Comparison of ENCODE assay signal across 1 cellular context in the genomic region with DNA sequence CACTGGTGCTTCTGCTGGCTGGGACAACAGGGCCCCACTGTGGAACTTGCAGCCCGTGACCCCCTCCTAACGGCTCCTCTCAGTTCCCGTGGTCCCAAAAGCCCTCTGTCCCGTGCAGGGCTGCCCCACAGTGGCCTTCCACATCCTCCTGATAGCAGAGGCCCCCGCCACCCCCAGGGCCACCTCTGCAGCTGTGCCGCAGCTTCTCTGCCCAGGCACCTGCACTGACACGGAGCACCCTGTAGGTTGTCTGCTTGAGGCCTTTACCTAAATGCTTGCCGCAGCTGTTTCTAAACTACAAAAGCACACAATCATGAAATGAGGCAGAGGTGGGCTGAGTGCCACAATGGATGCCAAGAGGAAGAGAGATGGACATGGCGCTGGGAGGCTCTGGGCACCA.
A peak's percentile ranks its signal among the peaks of the same experiment; 100 is the strongest.
TF ChIP-seq lines count a peak whose summit lies in the region.

No MANE protein-coding gene starts in this region.

TF ChIP-seq in HepG2, 621 proteins besides CTCF, POLR2A, EP300 and RAD21:
- peak; percentile 83 for TF ChIP-seq AGO2 (optimal IDR thresholded peaks at IDR 0.05; ENCODE audit: low read depth, low read length)
- TF ChIP-seq ZNF264 (CRISPR knock-in tag; IDR thresholded peaks at IDR 0.05) = no peak
- TF ChIP-seq ZFP36L1 (CRISPR knock-in tag; IDR thresholded peaks at IDR 0.05) = no peak
- TF ChIP-seq, protein P1, sequence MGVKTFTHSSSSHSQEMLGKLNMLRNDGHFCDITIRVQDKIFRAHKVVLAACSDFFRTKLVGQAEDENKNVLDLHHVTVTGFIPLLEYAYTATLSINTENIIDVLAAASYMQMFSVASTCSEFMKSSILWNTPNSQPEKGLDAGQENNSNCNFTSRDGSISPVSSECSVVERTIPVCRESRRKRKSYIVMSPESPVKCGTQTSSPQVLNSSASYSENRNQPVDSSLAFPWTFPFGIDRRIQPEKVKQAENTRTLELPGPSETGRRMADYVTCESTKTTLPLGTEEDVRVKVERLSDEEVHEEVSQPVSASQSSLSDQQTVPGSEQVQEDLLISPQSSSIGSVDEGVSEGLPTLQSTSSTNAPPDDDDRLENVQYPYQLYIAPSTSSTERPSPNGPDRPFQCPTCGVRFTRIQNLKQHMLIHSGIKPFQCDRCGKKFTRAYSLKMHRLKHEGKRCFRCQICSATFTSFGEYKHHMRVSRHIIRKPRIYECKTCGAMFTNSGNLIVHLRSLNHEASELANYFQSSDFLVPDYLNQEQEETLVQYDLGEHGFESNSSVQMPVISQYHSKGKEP (CRISPR knock-in tag; IDR thresholded peaks at IDR 0.05) = no peak
- TF ChIP-seq, protein P2, sequence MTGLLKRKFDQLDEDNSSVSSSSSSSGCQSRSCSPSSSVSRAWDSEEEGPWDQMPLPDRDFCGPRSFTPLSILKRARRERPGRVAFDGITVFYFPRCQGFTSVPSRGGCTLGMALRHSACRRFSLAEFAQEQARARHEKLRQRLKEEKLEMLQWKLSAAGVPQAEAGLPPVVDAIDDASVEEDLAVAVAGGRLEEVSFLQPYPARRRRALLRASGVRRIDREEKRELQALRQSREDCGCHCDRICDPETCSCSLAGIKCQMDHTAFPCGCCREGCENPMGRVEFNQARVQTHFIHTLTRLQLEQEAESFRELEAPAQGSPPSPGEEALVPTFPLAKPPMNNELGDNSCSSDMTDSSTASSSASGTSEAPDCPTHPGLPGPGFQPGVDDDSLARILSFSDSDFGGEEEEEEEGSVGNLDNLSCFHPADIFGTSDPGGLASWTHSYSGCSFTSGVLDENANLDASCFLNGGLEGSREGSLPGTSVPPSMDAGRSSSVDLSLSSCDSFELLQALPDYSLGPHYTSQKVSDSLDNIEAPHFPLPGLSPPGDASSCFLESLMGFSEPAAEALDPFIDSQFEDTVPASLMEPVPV (CRISPR knock-in tag; IDR thresholded peaks at IDR 0.05) = no peak
- no peak for TF ChIP-seq REXO4 (CRISPR knock-in tag; IDR thresholded peaks at IDR 0.05; ENCODE audit: borderline replicate concordance)
- peak; percentile 35; the same call in 1 of the 2 replicates for TF ChIP-seq ZNF768 (CRISPR knock-in tag; IDR thresholded peaks at IDR 0.05)
